Comparison of ENCODE assay signal across 12 cellular contexts in the genomic region with DNA sequence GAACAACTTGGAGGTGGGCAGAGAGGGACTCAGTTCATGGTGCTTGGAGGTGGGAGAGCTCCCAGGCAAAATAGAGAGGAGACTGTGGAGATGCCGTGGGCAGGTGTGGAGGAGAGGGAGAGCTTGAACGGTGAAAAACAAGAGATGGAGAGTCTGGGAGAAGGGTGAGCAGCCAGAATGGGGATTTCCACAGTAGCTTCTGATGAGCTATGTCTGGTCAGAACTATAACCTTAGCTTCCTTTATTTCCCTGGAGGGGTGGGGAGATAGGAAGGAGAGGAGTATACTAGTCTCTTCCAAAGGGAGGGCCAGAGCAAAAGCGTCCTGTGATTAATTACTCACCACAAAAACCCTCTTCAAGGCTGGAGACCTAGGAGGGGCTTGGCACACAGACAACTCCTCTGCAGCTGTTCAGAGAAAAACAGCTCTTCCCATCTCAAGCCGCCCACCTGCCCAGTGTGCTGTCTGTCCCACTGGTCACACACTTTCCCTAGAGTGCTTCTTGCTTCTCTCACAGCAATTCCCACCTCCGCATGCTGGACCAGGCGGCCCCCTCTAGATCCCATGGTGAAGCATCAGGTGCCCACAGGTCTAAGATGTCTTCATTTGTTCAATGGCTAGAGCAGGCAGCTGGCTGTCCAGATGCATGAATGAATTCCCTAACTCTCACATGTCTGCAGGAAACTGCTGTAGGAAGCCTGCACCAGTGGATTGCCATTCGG. TPM values are rescaled to one million over a fixed set of nuclear protein-coding genes. Genes with fewer than 3 reads are reported as not detected.
DNase-seq lines count a peak whose midpoint lies in the region; ATAC-seq and TF ChIP-seq lines count a peak whose summit lies in the region.
"Had no signal": no experiment of that assay in that cellular context is flagged by ENCODE, and none has a peak within 500 bp of the region (broad histone marks: within the 10 kb centered on the region; RNA-seq: fewer than 3 reads in every experiment).

No MANE protein-coding gene starts in this region.

- TF ChIP-seq POLR2A in heart left ventricle (IDR thresholded peaks at IDR 0.05) (no peak), erythroblast (IDR thresholded peaks at IDR 0.05; ENCODE audit: low read length) (no peak)

- TF ChIP-seq CTCF in heart left ventricle (IDR thresholded peaks at IDR 0.05) (no peak), left ventricle myocardium inferior (IDR thresholded peaks at IDR 0.05; ENCODE audit: borderline replicate concordance) (no peak), mesothelial cell of epicardium (IDR thresholded peaks at IDR 0.05; ENCODE audit: unreplicated experiment) (no peak)

- 45 to 58% (median 50%) methylated on average over 7 of the region's 7 CpGs for WGBS in heart left ventricle, 4 donors
- WGBS in right cardiac atrium: 56% methylated on average over 7 of the region's 7 CpGs

- H3K9ac ChIP-seq in adipocyte (ENCODE audit: low read length): no peak overlapping the region

- H3K36me3 ChIP-seq in heart left ventricle (no peaks in the 10 kb centered on the region), adipocyte (ENCODE audit: control insufficient read depth, insufficient read depth, low read length, severe bottlenecking) (no peaks in the 10 kb centered on the region), left ventricle myocardium inferior (no peaks in the 10 kb centered on the region)

- intact Hi-C loops in heart left ventricle (cut with DNase I): loop anchor here in 1 of 10 donors (10.0 kb wide), 1 partner anchor 275 kb away; no protein-coding TSS in a partner anchor
- intact Hi-C loops in right cardiac atrium (cut with DNase I): no loop called here
- intact Hi-C loops in left ventricle myocardium inferior (cut with micrococcal nuclease): no loop called here

- H3K9me3 ChIP-seq in heart left ventricle: no peaks in the 10 kb centered on the region
- H3K9me3 ChIP-seq in right cardiac atrium (ENCODE audit: control insufficient read depth, low read length): no peaks in the 10 kb centered on the region
- H3K9me3 ChIP-seq in adipocyte (ENCODE audit: control insufficient read depth, low read length): no peaks in the 10 kb centered on the region
- H3K9me3 ChIP-seq in left ventricle myocardium inferior (replicated peaks): no peaks in the 10 kb centered on the region

- H3K27me3 ChIP-seq in heart left ventricle: no peaks in the 10 kb centered on the region
- H3K27me3 ChIP-seq in right cardiac atrium (ENCODE audit: control insufficient read depth, insufficient read depth): no peaks in the 10 kb centered on the region
- H3K27me3 ChIP-seq in adipocyte (replicated peaks; ENCODE audit: control insufficient read depth, insufficient read depth, low read length): no peaks in the 10 kb centered on the region
- H3K27me3 ChIP-seq in left ventricle myocardium inferior (ENCODE audit: low read depth): no peaks in the 10 kb centered on the region

- H3K4me1 ChIP-seq in heart left ventricle (peaks cover 0 to 13% (median 2%) of the 10 kb centered on the region in 12 donors), right cardiac atrium (ENCODE audit: control insufficient read depth, insufficient read depth, low read length) (no peaks in the 10 kb centered on the region), adipocyte (ENCODE audit: control insufficient read depth, insufficient read depth, low read length) (peaks cover 17% of the 10 kb centered on the region), left ventricle myocardium inferior (peaks cover 17% of the 10 kb centered on the region)

- H3K27ac Mint-ChIP-seq in mesothelial cell of epicardium: no peak overlapping the region
- H3K27ac Mint-ChIP-seq in stimulated activated naive B cell treated with anti-CD40 and anti-IgM and Interleukin-4, amounts not matched to agents 10 μg/mL and 1 μg/mL and 100 μg/mL, for 72 hours: no peak overlapping the region

- no peak overlapping the region for H3K4me3 ChIP-seq in heart left ventricle
- H3K4me3 ChIP-seq in right cardiac atrium (ENCODE audit: low read length): no peak overlapping the region
- no peak overlapping the region for H3K4me3 ChIP-seq in adipocyte (ENCODE audit: low read length)
- no peak overlapping the region for H3K4me3 ChIP-seq in left ventricle myocardium inferior

- H3K9me3 Mint-ChIP-seq in mesothelial cell of epicardium: no peaks in the 10 kb centered on the region
- H3K9me3 Mint-ChIP-seq in stimulated activated naive B cell treated with anti-CD40 and anti-IgM and Interleukin-4, amounts not matched to agents 10 μg/mL and 1 μg/mL and 100 μg/mL, for 72 hours: no peaks in the 10 kb centered on the region
- H3K9me3 Mint-ChIP-seq: nephron had no signal

- ATAC-seq in heart left ventricle (peak in 3 of 4 donors; percentile 25 to 79 (median 63)), right cardiac atrium (no peak), HG02970 (IDR thresholded peaks at IDR 0.05; ENCODE audit: low FRiP score, unreplicated experiment) (no peak)
- no peak for ATAC-seq in stimulated activated naive B cell treated with anti-CD40 and anti-IgM and Interleukin-4, amounts not matched to agents 10 μg/mL and 1 μg/mL and 100 μg/mL, for 72 hours (replicated peaks)

- peak overlapping the region in 3 of 12 donors; percentile 10 to 55 (median 17) for H3K27ac ChIP-seq in heart left ventricle
- no peak overlapping the region for H3K27ac ChIP-seq in right cardiac atrium (ENCODE audit: low read length)
- H3K27ac ChIP-seq in left ventricle myocardium inferior (replicated peaks): peak overlapping the region; percentile 40

- peaks cover 8% of the 10 kb centered on the region for H3K27me3 Mint-ChIP-seq in mesothelial cell of epicardium (ENCODE audit: low read depth)
- H3K27me3 Mint-ChIP-seq in stimulated activated naive B cell treated with anti-CD40 and anti-IgM and Interleukin-4, amounts not matched to agents 10 μg/mL and 1 μg/mL and 100 μg/mL, for 72 hours: peaks cover 22 to 35% of the 10 kb centered on the region in 2 donors

- no peaks in the 10 kb centered on the region for H3K36me3 Mint-ChIP-seq in mesothelial cell of epicardium
- H3K36me3 Mint-ChIP-seq in stimulated activated naive B cell treated with anti-CD40 and anti-IgM and Interleukin-4, amounts not matched to agents 10 μg/mL and 1 μg/mL and 100 μg/mL, for 72 hours: no peaks in the 10 kb centered on the region

- no peak overlapping the region for H3K4me3 Mint-ChIP-seq in mesothelial cell of epicardium
- no peak overlapping the region for H3K4me3 Mint-ChIP-seq in stimulated activated naive B cell treated with anti-CD40 and anti-IgM and Interleukin-4, amounts not matched to agents 10 μg/mL and 1 μg/mL and 100 μg/mL, for 72 hours
- H3K4me3 Mint-ChIP-seq: nephron had no signal

- peaks cover 6% of the 10 kb centered on the region for H3K4me1 Mint-ChIP-seq in mesothelial cell of epicardium
- no peaks in the 10 kb centered on the region for H3K4me1 Mint-ChIP-seq in stimulated activated naive B cell treated with anti-CD40 and anti-IgM and Interleukin-4, amounts not matched to agents 10 μg/mL and 1 μg/mL and 100 μg/mL, for 72 hours

- DNase-seq in heart left ventricle (peak; percentile 49 to 72 (median 60)), right cardiac atrium (no peak), adipocyte (ENCODE audit: low read depth) (peak; percentile 22), left ventricle myocardium inferior (peak; percentile 39), mesothelial cell of epicardium (ENCODE audit: low spot score in 2 of 2, unreplicated experiment in 2 of 2) (no peak), erythroblast (lab: John Stamatoyannopoulos, UW) (no peak)
- no peak for DNase-seq in stimulated activated naive B cell treated with anti-CD40 and anti-IgM and Interleukin-4, amounts not matched to agents 10 μg/mL and 1 μg/mL and 100 μg/mL, for 72 hours
- DNase-seq: amniotic stem cell; stimulated activated CD4-positive, alpha-beta T cell treated with anti-CD3 and anti-CD28 coated beads, Interleukin-1b, Interleukin-23, amount 100 ng/mL, for 48 hours; T-helper 9 cell had no signal

RNA-seq across cellular contexts. Expression of gene TAS2R41, which starts 41.9 kb away (rescaled TPM):
- total RNA-seq in heart left ventricle (not detected), right cardiac atrium (not detected), left ventricle myocardium inferior (not detected), mesothelial cell of epicardium (not detected in 3 replicates)
- polyA plus RNA-seq in heart left ventricle (not detected), right cardiac atrium (not detected)

RNA-seq across cellular contexts. Expression of gene CTAGE15, which starts 52.0 kb away (rescaled TPM):
- under 1 TPM in 2 of 9 donors, not detected in 7; 0.24 to 0.43 TPM for total RNA-seq in heart left ventricle
- not detected for polyA plus RNA-seq in heart left ventricle
- under 1 TPM in 1 of 4 donors, not detected in 3; 0.19 TPM for total RNA-seq in right cardiac atrium
- polyA plus RNA-seq in right cardiac atrium: 0.02 TPM
- not detected for total RNA-seq in left ventricle myocardium inferior
- 1.3 to 1.6 TPM (median 1.4 TPM) in 3 replicates for total RNA-seq in mesothelial cell of epicardium

Comparison
In these comparisons a context has a peak if more than half of its experiments do, and no peak if none do; other contexts are left out.
1. ATAC-seq: peak in heart left ventricle (3 of 4); none in right cardiac atrium (0 of 2), stimulated activated naive B cell treated with anti-CD40 and anti-IgM and Interleukin-4, amounts not matched to agents 10 μg/mL and 1 μg/mL and 100 μg/mL, for 72 hours (0 of 2) and HG02970 (single experiment).
2. DNase-seq: peak in heart left ventricle (5 of 5), adipocyte (single experiment) and left ventricle myocardium inferior (single experiment); none in right cardiac atrium (0 of 3), mesothelial cell of epicardium (0 of 2), erythroblast (0 of 2) and stimulated activated naive B cell treated with anti-CD40 and anti-IgM and Interleukin-4, amounts not matched to agents 10 μg/mL and 1 μg/mL and 100 μg/mL, for 72 hours (single experiment).